Comparison of ENCODE assay signal across 22 cellular contexts in genomic region chr7:98730331-98730730, GRCh38.
A peak's percentile ranks its signal among the peaks of the same experiment; 100 is the strongest.
DNase-seq lines count a peak whose midpoint lies in the region; ATAC-seq and TF ChIP-seq lines count a peak whose summit lies in the region.
"Had no signal": no experiment of that assay in that cellular context is flagged by ENCODE, and none has a peak within 500 bp of the region (broad histone marks: within the 10 kb centered on the region; RNA-seq: fewer than 3 reads in every experiment).

No MANE protein-coding gene starts in this region.

- 0 out of 2 replicates have a peak, but pooled peaks cover 5% of the 10 kb centered on the region for H3K9me3 ChIP-seq in NT2/D1 (ENCODE audit: insufficient read depth, low read length)

- ATAC-seq in HG02885 (IDR thresholded peaks at IDR 0.05; ENCODE audit: poor library complexity, unreplicated experiment) (no peak), HG03565 (IDR thresholded peaks at IDR 0.05; ENCODE audit: unreplicated experiment) (no peak)
- ATAC-seq: HCT116 had no signal

- CTCF ChIA-PET in activated CD4-positive, alpha-beta memory T cell treated with anti-CD3 and anti-CD28 coated beads, Interleukin-2, amount 10 ng/mL, durations not matched to agents 7 days and 5 days (lab: Charles Lee): interaction anchor here (1.0 kb wide), 1 partner anchor 110 kb away, joined by 3 read pairs; no protein-coding TSS in a partner anchor
- CTCF ChIA-PET in activated CD4-positive, alpha-beta memory T cell treated with anti-CD3 and anti-CD28 coated beads for 36 hours (lab: Charles Lee): no interaction called here

- no peaks in the 10 kb centered on the region for H3K4me1 Mint-ChIP-seq in activated CD4-positive, alpha-beta memory T cell treated with anti-CD3 and anti-CD28 coated beads, Interleukin-2, amount 10 ng/mL, durations not matched to agents 7 days and 5 days
- no peaks in the 10 kb centered on the region for H3K4me1 Mint-ChIP-seq in activated CD4-positive, alpha-beta memory T cell treated with anti-CD3 and anti-CD28 coated beads for 36 hours (ENCODE audit: low read depth)
- H3K4me1 Mint-ChIP-seq in endothelial cell (ENCODE audit: unreplicated experiment): peaks cover 6% of the 10 kb centered on the region
- H3K4me1 Mint-ChIP-seq: CD14-positive monocyte; CD8-positive, alpha-beta memory T cell had no signal

- POLR2A ChIA-PET in activated CD4-positive, alpha-beta memory T cell treated with anti-CD3 and anti-CD28 coated beads, Interleukin-2, amount 10 ng/mL, durations not matched to agents 7 days and 5 days (lab: Charles Lee): no interaction called here
- POLR2A ChIA-PET in activated CD4-positive, alpha-beta memory T cell treated with anti-CD3 and anti-CD28 coated beads for 36 hours (lab: Charles Lee): no interaction called here

- no peak overlapping the region for H3K4me3 Mint-ChIP-seq in activated CD4-positive, alpha-beta memory T cell treated with anti-CD3 and anti-CD28 coated beads, Interleukin-2, amount 10 ng/mL, durations not matched to agents 7 days and 5 days
- no peak overlapping the region for H3K4me3 Mint-ChIP-seq in activated CD4-positive, alpha-beta memory T cell treated with anti-CD3 and anti-CD28 coated beads for 36 hours
- no peak overlapping the region for H3K4me3 Mint-ChIP-seq in endothelial cell (ENCODE audit: unreplicated experiment)
- H3K4me3 Mint-ChIP-seq: CD14-positive monocyte; CD8-positive, alpha-beta memory T cell had no signal

- H3K27me3 Mint-ChIP-seq in activated CD4-positive, alpha-beta memory T cell treated with anti-CD3 and anti-CD28 coated beads, Interleukin-2, amount 10 ng/mL, durations not matched to agents 7 days and 5 days: no peaks in the 10 kb centered on the region
- H3K27me3 Mint-ChIP-seq in activated CD4-positive, alpha-beta memory T cell treated with anti-CD3 and anti-CD28 coated beads for 36 hours: peaks cover 10% of the 10 kb centered on the region
- H3K27me3 Mint-ChIP-seq in endothelial cell (ENCODE audit: unreplicated experiment): peaks cover 4% of the 10 kb centered on the region

- peaks cover 2% of the 10 kb centered on the region for H3K4me1 ChIP-seq in NT2/D1 (ENCODE audit: insufficient read depth, insufficient read length)
- H3K4me1 ChIP-seq: BE2C, SJSA1 had no signal

- H3K4me3 ChIP-seq in NT2/D1 (ENCODE audit: insufficient read length, low read depth): no peak overlapping the region
- H3K4me3 ChIP-seq: SJSA1 had no signal

- no peaks in the 10 kb centered on the region for H3K36me3 ChIP-seq in NT2/D1 (ENCODE audit: insufficient read depth, insufficient read length, low read length)
- H3K36me3 ChIP-seq: BE2C, SJSA1 had no signal

- no peaks in the 10 kb centered on the region for H3K36me3 Mint-ChIP-seq in activated CD4-positive, alpha-beta memory T cell treated with anti-CD3 and anti-CD28 coated beads, Interleukin-2, amount 10 ng/mL, durations not matched to agents 7 days and 5 days (ENCODE audit: low read depth)
- H3K36me3 Mint-ChIP-seq in activated CD4-positive, alpha-beta memory T cell treated with anti-CD3 and anti-CD28 coated beads for 36 hours: no peaks in the 10 kb centered on the region
- no peaks in the 10 kb centered on the region for H3K36me3 Mint-ChIP-seq in endothelial cell (ENCODE audit: low read depth, unreplicated experiment)
- H3K36me3 Mint-ChIP-seq: CD14-positive monocyte; CD8-positive, alpha-beta memory T cell had no signal

- peak overlapping the region; percentile 30 for H3K27ac Mint-ChIP-seq in activated CD4-positive, alpha-beta memory T cell treated with anti-CD3 and anti-CD28 coated beads, Interleukin-2, amount 10 ng/mL, durations not matched to agents 7 days and 5 days
- no peak overlapping the region for H3K27ac Mint-ChIP-seq in activated CD4-positive, alpha-beta memory T cell treated with anti-CD3 and anti-CD28 coated beads for 36 hours
- peak overlapping the region; percentile 62 for H3K27ac Mint-ChIP-seq in endothelial cell (ENCODE audit: unreplicated experiment)
- H3K27ac Mint-ChIP-seq: CD14-positive monocyte had no signal

- H3K27me3 ChIP-seq in NT2/D1 (ENCODE audit: insufficient read depth, insufficient read length): no peaks in the 10 kb centered on the region
- H3K27me3 ChIP-seq: BE2C had no signal

- H3K9ac ChIP-seq in NT2/D1 (ENCODE audit: insufficient read length, low read depth): no peak overlapping the region

- TF ChIP-seq CTCF in endothelial cell (IDR thresholded peaks at IDR 0.05; ENCODE audit: unreplicated experiment): no peak

- intact Hi-C loops in activated CD4-positive, alpha-beta memory T cell treated with anti-CD3 and anti-CD28 coated beads for 36 hours (cut with micrococcal nuclease): no loop called here

- no peaks in the 10 kb centered on the region for H3K9me3 Mint-ChIP-seq in activated CD4-positive, alpha-beta memory T cell treated with anti-CD3 and anti-CD28 coated beads, Interleukin-2, amount 10 ng/mL, durations not matched to agents 7 days and 5 days
- peaks cover 8% of the 10 kb centered on the region for H3K9me3 Mint-ChIP-seq in activated CD4-positive, alpha-beta memory T cell treated with anti-CD3 and anti-CD28 coated beads for 36 hours
- no peaks in the 10 kb centered on the region for H3K9me3 Mint-ChIP-seq in endothelial cell (ENCODE audit: unreplicated experiment)

- no peak for DNase-seq in activated CD4-positive, alpha-beta memory T cell treated with anti-CD3 and anti-CD28 coated beads, Interleukin-2, amount 10 ng/mL, durations not matched to agents 7 days and 5 days
- no peak for DNase-seq in activated CD4-positive, alpha-beta memory T cell treated with anti-CD3 and anti-CD28 coated beads for 36 hours
- DNase-seq in NT2/D1 (ENCODE audit: low read depth, low spot score): peak; percentile 42
- DNase-seq in endothelial cell (ENCODE audit: low spot score): no peak
- peak; percentile 33 for DNase-seq in mesenteric fat pad (ENCODE audit: low spot score)
- DNase-seq in mucosa of gallbladder (ENCODE audit: low spot score): no peak
- DNase-seq: BE2C; CD8-positive, alpha-beta memory T cell; DND-41; KBM-7; MM.1S; NCI-H2029; NCI-H446; NCI-H524 treated with DMSO at 0.1 percent for 48 hours; NCI-H82; Right ventricle myocardium superior; RPMI8226 had no signal

Comparison
In these comparisons a context has a peak if more than half of its experiments do, and no peak if none do; other contexts are left out.
1. DNase-seq: peak in NT2/D1 (single experiment) and mesenteric fat pad (single experiment); none in activated CD4-positive, alpha-beta memory T cell treated with anti-CD3 and anti-CD28 coated beads, Interleukin-2, amount 10 ng/mL, durations not matched to agents 7 days and 5 days (single experiment), activated CD4-positive, alpha-beta memory T cell treated with anti-CD3 and anti-CD28 coated beads for 36 hours (single experiment), endothelial cell (single experiment) and mucosa of gallbladder (single experiment).